Comparison of ENCODE assay signal across 1 cellular context in the genomic region with DNA sequence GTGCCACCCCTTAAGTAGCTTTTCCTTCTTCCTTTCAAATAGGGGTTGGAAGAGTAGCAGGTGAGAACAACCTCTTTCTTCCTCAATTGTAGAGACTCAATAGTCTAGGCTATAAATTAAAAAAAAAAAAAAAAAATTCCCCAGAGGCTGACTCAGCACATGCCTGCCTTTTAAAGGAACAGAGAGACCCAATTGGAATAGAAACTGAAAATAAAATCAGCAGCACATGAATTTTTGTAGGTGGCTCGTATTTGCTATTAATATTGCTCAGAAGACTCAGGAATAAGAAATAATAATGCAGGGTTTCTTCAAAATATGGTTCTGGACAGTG.
TF ChIP-seq lines count a peak whose summit lies in the region.

No MANE protein-coding gene starts in this region.

TF ChIP-seq in WTC11, 78 proteins besides CTCF, POLR2A, EP300 and RAD21 (continued from another document):
- no peak for TF ChIP-seq PRRX2 (CRISPR knock-in tag; IDR thresholded peaks at IDR 0.05)
- TF ChIP-seq NR2C2 (CRISPR knock-in tag; IDR thresholded peaks at IDR 0.05): no peak
- no peak for TF ChIP-seq OVOL2 (CRISPR knock-in tag; IDR thresholded peaks at IDR 0.05; ENCODE audit: borderline replicate concordance)
- TF ChIP-seq FOXP1 (CRISPR knock-in tag; IDR thresholded peaks at IDR 0.05; ENCODE audit: borderline replicate concordance): no peak
- TF ChIP-seq FOXJ3 (CRISPR knock-in tag; IDR thresholded peaks at IDR 0.05; ENCODE audit: borderline replicate concordance): no peak
TF ChIP-seq in WTC11: peak in this region for 0.
